In genomic region chr2:224876522-224876921, GRCh38 we compare ENCODE assay signal across 17 cellular contexts.
DNase-seq lines count a peak whose midpoint lies in the region; ATAC-seq lines count a peak whose summit lies in the region.
"Had no signal": no experiment of that assay in that cellular context is flagged by ENCODE, and none has a peak within 500 bp of the region (broad histone marks: within the 10 kb centered on the region; RNA-seq: fewer than 3 reads in every experiment).

No MANE protein-coding gene starts in this region.

- no peak for DNase-seq in activated naive CD4-positive, alpha-beta T cell treated with anti-CD3 and anti-CD28 coated beads for 36 hours
- no peak for DNase-seq in activated naive CD4-positive, alpha-beta T cell (lab: John Stamatoyannopoulos, UW)
- DNase-seq in NOMO-1 treated with DMSO at 0.1 percent for 48 hours (lab: John Stamatoyannopoulos, UW; ENCODE audit: unreplicated experiment) = peak; percentile 58
- DNase-seq in activated naive CD8-positive, alpha-beta T cell treated with anti-CD3 and anti-CD28 coated beads, Interleukin-2, amount 10 ng/mL, durations not matched to agents 7 days and 5 days = no peak
- no peak for DNase-seq in stimulated activated naive B cell treated with anti-CD40 and anti-IgM and Interleukin-4, amounts not matched to agents 10 μg/mL and 1 μg/mL and 100 μg/mL, for 72 hours
- no peak for DNase-seq in NCI-H2107 treated with DMSO at 0.1 percent for 48 hours (lab: John Stamatoyannopoulos, UW; ENCODE audit: unreplicated experiment)
- no peak for DNase-seq in SW480 (ENCODE audit: low spot score)
- DNase-seq in mucosa of gallbladder (ENCODE audit: low spot score) = no peak
- DNase-seq: esophagus squamous epithelium, GF-D8, glutamatergic neuron, H9, Karpas-422, lower lobe of right lung, NCI-H1436, nephron progenitor cell, OCI-M1 had no signal

- no peak overlapping the region for H3K4me3 Mint-ChIP-seq in activated naive CD4-positive, alpha-beta T cell treated with anti-CD3 and anti-CD28 coated beads for 36 hours
- no peak overlapping the region for H3K4me3 Mint-ChIP-seq in activated naive CD8-positive, alpha-beta T cell treated with anti-CD3 and anti-CD28 coated beads, Interleukin-2, amount 10 ng/mL, durations not matched to agents 7 days and 5 days
- H3K4me3 Mint-ChIP-seq in stimulated activated naive B cell treated with anti-CD40 and anti-IgM and Interleukin-4, amounts not matched to agents 10 μg/mL and 1 μg/mL and 100 μg/mL, for 72 hours = no peak overlapping the region
- H3K4me3 Mint-ChIP-seq: H9, nephron progenitor cell had no signal

- peak overlapping the region; percentile 2 for H3K27ac Mint-ChIP-seq in activated naive CD4-positive, alpha-beta T cell treated with anti-CD3 and anti-CD28 coated beads for 36 hours
- peak overlapping the region; percentile 2 for H3K27ac Mint-ChIP-seq in activated naive CD8-positive, alpha-beta T cell treated with anti-CD3 and anti-CD28 coated beads, Interleukin-2, amount 10 ng/mL, durations not matched to agents 7 days and 5 days
- peak overlapping the region; percentile 57 for H3K27ac Mint-ChIP-seq in stimulated activated naive B cell treated with anti-CD40 and anti-IgM and Interleukin-4, amounts not matched to agents 10 μg/mL and 1 μg/mL and 100 μg/mL, for 72 hours
- H3K27ac Mint-ChIP-seq: H9, nephron progenitor cell had no signal

- H3K4me1 Mint-ChIP-seq in activated naive CD4-positive, alpha-beta T cell treated with anti-CD3 and anti-CD28 coated beads for 36 hours (ENCODE audit: low read depth) = peaks cover 18% of the 10 kb centered on the region
- peaks cover 17% of the 10 kb centered on the region for H3K4me1 Mint-ChIP-seq in activated naive CD8-positive, alpha-beta T cell treated with anti-CD3 and anti-CD28 coated beads, Interleukin-2, amount 10 ng/mL, durations not matched to agents 7 days and 5 days
- H3K4me1 Mint-ChIP-seq in stimulated activated naive B cell treated with anti-CD40 and anti-IgM and Interleukin-4, amounts not matched to agents 10 μg/mL and 1 μg/mL and 100 μg/mL, for 72 hours = peaks cover 17 to 32% of the 10 kb centered on the region in 2 donors
- H3K4me1 Mint-ChIP-seq: H9 had no signal

- intact Hi-C loops in activated naive CD4-positive, alpha-beta T cell treated with anti-CD3 and anti-CD28 coated beads for 36 hours (cut with micrococcal nuclease) = no loop called here

- H3K36me3 Mint-ChIP-seq in activated naive CD4-positive, alpha-beta T cell treated with anti-CD3 and anti-CD28 coated beads for 36 hours (ENCODE audit: low read depth) = peaks cover 76% of the 10 kb centered on the region
- H3K36me3 Mint-ChIP-seq in activated naive CD8-positive, alpha-beta T cell treated with anti-CD3 and anti-CD28 coated beads, Interleukin-2, amount 10 ng/mL, durations not matched to agents 7 days and 5 days = peaks cover 78% of the 10 kb centered on the region
- H3K36me3 Mint-ChIP-seq in stimulated activated naive B cell treated with anti-CD40 and anti-IgM and Interleukin-4, amounts not matched to agents 10 μg/mL and 1 μg/mL and 100 μg/mL, for 72 hours = peaks cover 63 to 74% of the 10 kb centered on the region in 2 donors

- H3K27me3 Mint-ChIP-seq in activated naive CD4-positive, alpha-beta T cell treated with anti-CD3 and anti-CD28 coated beads for 36 hours (ENCODE audit: low read depth) = no peaks in the 10 kb centered on the region
- H3K27me3 Mint-ChIP-seq in activated naive CD8-positive, alpha-beta T cell treated with anti-CD3 and anti-CD28 coated beads, Interleukin-2, amount 10 ng/mL, durations not matched to agents 7 days and 5 days = no peaks in the 10 kb centered on the region
- no peaks in the 10 kb centered on the region for H3K27me3 Mint-ChIP-seq in stimulated activated naive B cell treated with anti-CD40 and anti-IgM and Interleukin-4, amounts not matched to agents 10 μg/mL and 1 μg/mL and 100 μg/mL, for 72 hours

- no peak for ATAC-seq in activated naive CD8-positive, alpha-beta T cell treated with anti-CD3 and anti-CD28 coated beads, Interleukin-2, amount 10 ng/mL, durations not matched to agents 7 days and 5 days (ENCODE audit: low read depth)
- ATAC-seq in stimulated activated naive B cell treated with anti-CD40 and anti-IgM and Interleukin-4, amounts not matched to agents 10 μg/mL and 1 μg/mL and 100 μg/mL, for 72 hours (replicated peaks) = peak in 1 of 2 donors; percentile 39
- ATAC-seq: lower lobe of right lung had no signal

- H3K9me3 Mint-ChIP-seq in activated naive CD4-positive, alpha-beta T cell treated with anti-CD3 and anti-CD28 coated beads for 36 hours = no peaks in the 10 kb centered on the region
- H3K9me3 Mint-ChIP-seq in activated naive CD8-positive, alpha-beta T cell treated with anti-CD3 and anti-CD28 coated beads, Interleukin-2, amount 10 ng/mL, durations not matched to agents 7 days and 5 days = peaks cover 1% of the 10 kb centered on the region
- H3K9me3 Mint-ChIP-seq in stimulated activated naive B cell treated with anti-CD40 and anti-IgM and Interleukin-4, amounts not matched to agents 10 μg/mL and 1 μg/mL and 100 μg/mL, for 72 hours = peaks cover 0 to 2% of the 10 kb centered on the region in 2 donors
- H3K9me3 Mint-ChIP-seq: H9, nephron progenitor cell had no signal

- POLR2A ChIA-PET in activated naive CD8-positive, alpha-beta T cell treated with anti-CD3 and anti-CD28 coated beads, Interleukin-2, amount 10 ng/mL, durations not matched to agents 7 days and 5 days (lab: Charles Lee) = no interaction called here

- CTCF ChIA-PET in activated naive CD4-positive, alpha-beta T cell treated with anti-CD3 and anti-CD28 coated beads for 36 hours (lab: Charles Lee) = no interaction called here

Comparison
In these comparisons a context has a peak if more than half of its experiments do, and no peak if none do; other contexts are left out.
1. H3K27ac Mint-ChIP-seq: peak in every context shown above with its lines; median percentile 57 in stimulated activated naive B cell treated with anti-CD40 and anti-IgM and Interleukin-4, amounts not matched to agents 10 μg/mL and 1 μg/mL and 100 μg/mL, for 72 hours; 2 in activated naive CD4-positive, alpha-beta T cell treated with anti-CD3 and anti-CD28 coated beads for 36 hours; 2 in activated naive CD8-positive, alpha-beta T cell treated with anti-CD3 and anti-CD28 coated beads, Interleukin-2, amount 10 ng/mL, durations not matched to agents 7 days and 5 days.